ENCODE assay signal across 11 cellular contexts in the genomic region with DNA sequence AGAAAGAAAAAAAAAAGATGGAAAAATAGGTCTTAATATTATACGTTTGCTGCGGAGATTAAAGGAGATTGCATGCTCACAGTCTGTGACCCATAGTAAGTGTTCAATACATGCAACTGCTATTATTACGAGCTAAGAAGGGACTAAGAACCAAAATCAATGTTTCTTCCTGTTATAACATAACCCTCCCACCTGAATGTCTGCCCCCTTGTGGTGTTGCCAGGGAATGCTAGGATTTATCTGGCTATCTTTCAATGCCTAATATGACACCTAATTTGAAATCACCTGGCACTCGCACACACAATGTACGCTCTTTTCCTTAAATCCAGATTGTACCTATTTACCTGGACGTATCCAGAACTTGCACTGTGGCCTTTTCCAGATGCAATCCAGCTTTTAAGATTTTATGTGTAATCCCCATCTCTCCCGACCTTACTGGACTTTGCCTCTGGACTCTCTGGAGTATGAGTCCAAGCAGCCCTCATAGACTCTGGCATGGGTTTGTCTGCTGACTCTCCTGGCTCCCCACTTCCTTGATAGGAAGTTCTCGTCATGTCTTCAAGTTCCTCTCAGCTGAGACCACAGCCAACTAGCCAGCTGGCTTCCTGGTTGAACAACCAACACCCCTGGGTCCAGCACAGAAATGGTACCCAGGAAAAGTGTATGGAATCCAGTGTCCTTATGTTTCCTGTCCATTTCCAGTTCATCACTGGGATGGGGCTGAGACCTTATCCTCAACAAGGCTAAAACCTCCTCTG.
DNase-seq lines count a peak whose midpoint lies in the region; ATAC-seq, FAIRE-seq and TF ChIP-seq lines count a peak whose summit lies in the region.
"Had no signal": no experiment of that assay in that cellular context is flagged by ENCODE, and none has a peak within 500 bp of the region (broad histone marks: within the 10 kb centered on the region; RNA-seq: fewer than 3 reads in every experiment).

No MANE protein-coding gene starts in this region.

- H3F3A ChIP-seq in neural progenitor cell (ENCODE audit: low read depth) = peaks cover 13% of the 10 kb centered on the region

- no peak overlapping the region for H3K4me3 ChIP-seq in Jurkat, Clone E6-1 (ENCODE audit: low read length)
- H3K4me3 ChIP-seq in bronchial epithelial cell (ENCODE audit: low read depth, low read length) (no peak overlapping the region), neural progenitor cell (no peak overlapping the region)
- H3K4me3 ChIP-seq: left lung had no signal

- H3K27me3 Mint-ChIP-seq in neural progenitor cell (ENCODE audit: insufficient read depth, low read depth) = no peaks in the 10 kb centered on the region
- H3K27me3 Mint-ChIP-seq: IgD-negative memory B cell had no signal

- no peak for ATAC-seq in HG03097 (IDR thresholded peaks at IDR 0.05; ENCODE audit: low FRiP score, unreplicated experiment)
- no peak for ATAC-seq in GM21529 (IDR thresholded peaks at IDR 0.05; ENCODE audit: unreplicated experiment)
- ATAC-seq: left lung had no signal

- H3K36me3 ChIP-seq in bronchial epithelial cell (ENCODE audit: control insufficient read depth, insufficient read depth, low read length) = no peaks in the 10 kb centered on the region
- no peaks in the 10 kb centered on the region for H3K36me3 ChIP-seq in neural progenitor cell
- H3K36me3 ChIP-seq: left lung had no signal

- no peak overlapping the region for H3K9ac ChIP-seq in neural progenitor cell

- peaks cover 22% of the 10 kb centered on the region for H3K4me1 ChIP-seq in neural progenitor cell

- H3K27me3 ChIP-seq in bronchial epithelial cell (ENCODE audit: control insufficient read depth, insufficient read depth, low read length) (no peaks in the 10 kb centered on the region), neural progenitor cell (no peaks in the 10 kb centered on the region)
- H3K27me3 ChIP-seq: left lung had no signal

- no peak for FAIRE-seq in bronchial epithelial cell (lab: Jason Lieb, UNC)

- no peaks in the 10 kb centered on the region for H4K20me1 ChIP-seq in neural progenitor cell (ENCODE audit: low read depth)

- H3K9me3 ChIP-seq in neural progenitor cell (ENCODE audit: low read depth) = no peaks in the 10 kb centered on the region
- H3K9me3 ChIP-seq: left lung had no signal

- peak; percentile 20 for DNase-seq in SKM-1 treated with dmso at 0.1 percent for 144 hours (lab: John Stamatoyannopoulos, UW; ENCODE audit: unreplicated experiment)
- DNase-seq in SKM-1 (lab: John Stamatoyannopoulos, UW; ENCODE audit: unreplicated experiment) = no peak
- peak; percentile 19 for DNase-seq in Jurkat, Clone E6-1 (ENCODE audit: low read depth, low spot score)
- no peak for DNase-seq in bronchial epithelial cell (ENCODE audit: low read depth)
- no peak for DNase-seq in neural progenitor cell (ENCODE audit: low spot score)
- DNase-seq in glomerular visceral epithelial cell (ENCODE audit: extremely low spot score) = no peak
- DNase-seq: left lung had no signal

- no peaks in the 10 kb centered on the region for H3K9me3 Mint-ChIP-seq in neural progenitor cell
- H3K9me3 Mint-ChIP-seq: central memory CD8-positive, alpha-beta T cell; IgD-negative memory B cell had no signal

- no peaks in the 10 kb centered on the region for H3K79me2 ChIP-seq in neural progenitor cell (ENCODE audit: low read depth)

- no peaks in the 10 kb centered on the region for H3K36me3 Mint-ChIP-seq in neural progenitor cell
- H3K36me3 Mint-ChIP-seq: IgD-negative memory B cell had no signal

- peaks cover 41% of the 10 kb centered on the region for H3K4me1 Mint-ChIP-seq in neural progenitor cell
- H3K4me1 Mint-ChIP-seq: central memory CD8-positive, alpha-beta T cell; IgD-negative memory B cell had no signal

- H3K27ac ChIP-seq in neural progenitor cell = no peak overlapping the region
- H3K27ac ChIP-seq: left lung had no signal

- peak; percentile 17 for TF ChIP-seq CTCF in bronchial epithelial cell (IDR thresholded peaks at IDR 0.05; ENCODE audit: insufficient read depth, low read length, severe bottlenecking)
- peak; percentile 63 for TF ChIP-seq CTCF in neural progenitor cell (IDR thresholded peaks at IDR 0.05)

- no peak overlapping the region for H3K27ac Mint-ChIP-seq in neural progenitor cell
- H3K27ac Mint-ChIP-seq: IgD-negative memory B cell had no signal

- no peak overlapping the region for H3K4me3 Mint-ChIP-seq in neural progenitor cell
- H3K4me3 Mint-ChIP-seq: central memory CD8-positive, alpha-beta T cell had no signal

- no peak overlapping the region for H2AFZ ChIP-seq in neural progenitor cell (replicated peaks)

- H3K4me2 ChIP-seq in neural progenitor cell = no peak overlapping the region

Comparison
In these comparisons a context has a peak if more than half of its experiments do, and no peak if none do; other contexts are left out.
1. DNase-seq: peak in SKM-1 treated with dmso at 0.1 percent for 144 hours (single experiment) and Jurkat, Clone E6-1 (single experiment); none in SKM-1 (single experiment), bronchial epithelial cell (single experiment), neural progenitor cell (single experiment) and glomerular visceral epithelial cell (single experiment).